ENCODE assay signal across 9 cellular contexts in genomic region chr1:181135815-181136737, GRCh38. TPM values are rescaled to one million over a fixed set of nuclear protein-coding genes. Genes with fewer than 3 reads are reported as not detected.
DNase-seq lines count a peak whose midpoint lies in the region; ATAC-seq and TF ChIP-seq lines count a peak whose summit lies in the region.
"Had no signal": no experiment of that assay in that cellular context is flagged by ENCODE, and none has a peak within 500 bp of the region (broad histone marks: within the 10 kb centered on the region; RNA-seq: fewer than 3 reads in every experiment).

No MANE protein-coding gene starts in this region.

- peaks cover 42% of the 10 kb centered on the region for H3K4me1 Mint-ChIP-seq in glutamatergic neuron (ENCODE audit: low read depth, unreplicated experiment)

- H3K4me1 ChIP-seq in esophagus (ENCODE audit: control insufficient read depth in 2 of 2, insufficient read depth in 2 of 2, low read length in 1 of 2) (peaks cover 3 to 23% of the 10 kb centered on the region in 2 donors), psoas muscle (peaks cover 18% of the 10 kb centered on the region)

- WGBS in esophagus, 2 donors: 81 to 83% methylated on average over 12 of the region's 12 CpGs
- WGBS in psoas muscle, 3 donors: 72 to 76% (median 73%) methylated on average over 12 of the region's 12 CpGs

- peaks cover 6% of the 10 kb centered on the region for H3K36me3 Mint-ChIP-seq in glutamatergic neuron (ENCODE audit: unreplicated experiment)

- DNase-seq in GM12865 (ENCODE audit: low read depth): no peak
- peak; percentile 68 for DNase-seq in RPMI7951 (ENCODE audit: low read depth)
- no peak for DNase-seq in psoas muscle
- no peak for DNase-seq in HuH-7.5 (ENCODE audit: low spot score)
- DNase-seq in glutamatergic neuron: no peak

- H3K27me3 Mint-ChIP-seq in glutamatergic neuron (ENCODE audit: unreplicated experiment): peaks cover 5% of the 10 kb centered on the region

- H3K9me3 Mint-ChIP-seq in glutamatergic neuron (ENCODE audit: unreplicated experiment): peaks cover 23% of the 10 kb centered on the region

- intact Hi-C loops in psoas muscle (cut with DNase I): loop anchor here in 1 of 2 donors (5.0 kb wide), 1 partner anchor 179 kb away; no protein-coding TSS in a partner anchor

- TF ChIP-seq CTCF in GM12865 (IDR thresholded peaks at IDR 0.05; ENCODE audit: insufficient read depth, low read depth, low read length, missing control alignments) (no peak), psoas muscle (IDR thresholded peaks at IDR 0.05) (no peak), glutamatergic neuron (IDR thresholded peaks at IDR 0.05; ENCODE audit: partially characterized antibody, unreplicated experiment) (no peak)

- H3K27ac ChIP-seq in esophagus (ENCODE audit: low read depth in 2 of 2, low read length in 1 of 2) (peak overlapping the region; percentile 26 to 86), psoas muscle (peak overlapping the region; percentile 50)
- H3K27ac ChIP-seq: VCaP had no signal

- H3K9me3 ChIP-seq in esophagus (ENCODE audit: control insufficient read depth in 2 of 2, insufficient read depth in 1 of 2, low read depth in 1 of 2, low read length in 1 of 2) (no peaks in the 10 kb centered on the region), psoas muscle (no peaks in the 10 kb centered on the region)

- H3K4me3 ChIP-seq in GM12865 (ENCODE audit: low read depth, low read length) (peak overlapping the region; percentile 10; the same call in 1 of the 2 replicates), esophagus (ENCODE audit: low read depth in 1 of 2, low read length in 2 of 2) (no peak overlapping the region), psoas muscle (no peak overlapping the region)

- H3K4me3 Mint-ChIP-seq in glutamatergic neuron (ENCODE audit: unreplicated experiment): no peak overlapping the region

- no peaks in the 10 kb centered on the region for H3K27me3 ChIP-seq in esophagus (ENCODE audit: control insufficient read depth in 1 of 2, insufficient read depth in 2 of 2, low read length in 2 of 2)
- no peaks in the 10 kb centered on the region for H3K27me3 ChIP-seq in psoas muscle (ENCODE audit: insufficient read depth in 3 of 3, low read length in 2 of 3)

- no peak overlapping the region for H3K27ac Mint-ChIP-seq in glutamatergic neuron (ENCODE audit: unreplicated experiment)

- H3K36me3 ChIP-seq in esophagus (ENCODE audit: control insufficient read depth in 2 of 2, insufficient read depth in 2 of 2, low read length in 1 of 2) (no peaks in the 10 kb centered on the region), psoas muscle (ENCODE audit: insufficient read depth in 1 of 2, low read depth in 1 of 2) (no peaks in the 10 kb centered on the region)

- ATAC-seq in psoas muscle (peak in 2 of 4 donors; percentile 21 to 45), GM19455 (IDR thresholded peaks at IDR 0.05; ENCODE audit: unreplicated experiment) (no peak), HG02840 (IDR thresholded peaks at IDR 0.05; ENCODE audit: low FRiP score, unreplicated experiment) (no peak)

RNA-seq across cellular contexts. Expression of gene IER5, which starts 47.6 kb away (rescaled TPM):
- 7.6 and 10.7 TPM in 2 replicates for total RNA-seq in RPMI7951 (2014; rRNA removed; shearing (Covaris generic))
- polyA plus RNA-seq in esophagus: 10 to 100 TPM; 16.7 to 27.2 TPM
- total RNA-seq in psoas muscle: 100 to 1,000 TPM in 1 of 4 donors, 10 to 100 TPM in 3; 19.9 to 110 (median 48.6) TPM
- 10 to 100 TPM; 22.8 to 47.5 (median 33.1) TPM for polyA plus RNA-seq in psoas muscle
- 8.8 TPM for total RNA-seq in glutamatergic neuron (ENCODE audit: unreplicated experiment)
